In the genomic region with DNA sequence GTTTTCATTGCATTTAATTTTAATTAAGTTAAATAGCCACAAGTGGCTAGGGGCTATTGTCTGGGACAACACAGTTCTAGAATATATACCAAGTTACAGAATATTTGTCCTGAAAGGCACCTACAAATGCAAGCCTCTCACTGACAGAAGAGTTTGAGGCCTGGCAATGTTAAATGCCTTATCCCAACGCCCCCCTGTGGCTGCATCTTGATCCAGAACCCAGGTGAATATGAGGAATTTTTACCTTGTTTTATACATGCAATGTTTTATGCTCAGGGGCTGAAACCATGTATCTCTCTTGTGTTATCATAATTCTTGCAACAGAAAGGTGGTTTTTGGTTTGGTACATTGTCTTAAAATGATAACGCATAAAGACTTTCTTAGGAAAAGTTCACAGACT, we compare ENCODE assay signal across 10 cellular contexts.
DNase-seq lines count a peak whose midpoint lies in the region; ATAC-seq and TF ChIP-seq lines count a peak whose summit lies in the region.
"Had no signal": no experiment of that assay in that cellular context is flagged by ENCODE, and none has a peak within 500 bp of the region (broad histone marks: within the 10 kb centered on the region; RNA-seq: fewer than 3 reads in every experiment).

No MANE protein-coding gene starts in this region.

- H3K4me3 ChIP-seq in cardiac fibroblast (replicated peaks in 1 of 2; ENCODE audit: low read depth in 2 of 2, low read length in 2 of 2): no peak overlapping the region
- H3K4me3 ChIP-seq: mucosa of descending colon had no signal

- TF ChIP-seq EP300 in Ishikawa (IDR thresholded peaks at IDR 0.05; ENCODE audit: borderline replicate concordance): no peak

- DNase-seq in NCI-H748 (lab: John Stamatoyannopoulos, UW; ENCODE audit: unreplicated experiment) (peak; percentile 61), NCI-H748 treated with DMSO at 0.1 percent for 48 hours (lab: John Stamatoyannopoulos, UW) (no peak), cardiac fibroblast (ENCODE audit: low read depth in 2 of 2) (peak; percentile 21 to 55), pons (ENCODE audit: low spot score) (peak; percentile 54), NOMO-1 (lab: John Stamatoyannopoulos, UW; ENCODE audit: unreplicated experiment in 2 of 2) (no peak), NOMO-1 treated with DMSO at 0.1 percent for 48 hours (lab: John Stamatoyannopoulos, UW; ENCODE audit: unreplicated experiment) (no peak)
- DNase-seq: CD8-positive, alpha-beta T cell had no signal

- no peak for ATAC-seq in GM19455 (IDR thresholded peaks at IDR 0.05; ENCODE audit: unreplicated experiment)
- ATAC-seq: CD8-positive, alpha-beta T cell; mucosa of descending colon had no signal

- peak; percentile 52 for TF ChIP-seq RAD21 in Ishikawa (IDR thresholded peaks at IDR 0.05; ENCODE audit: low read depth)

- TF ChIP-seq CTCF in cardiac fibroblast (IDR thresholded peaks at IDR 0.05; ENCODE audit: low read depth, low read length): peak; percentile 64

TF ChIP-seq in Ishikawa, 13 proteins besides CTCF, POLR2A, EP300 and RAD21:
- TF ChIP-seq, protein P1, sequence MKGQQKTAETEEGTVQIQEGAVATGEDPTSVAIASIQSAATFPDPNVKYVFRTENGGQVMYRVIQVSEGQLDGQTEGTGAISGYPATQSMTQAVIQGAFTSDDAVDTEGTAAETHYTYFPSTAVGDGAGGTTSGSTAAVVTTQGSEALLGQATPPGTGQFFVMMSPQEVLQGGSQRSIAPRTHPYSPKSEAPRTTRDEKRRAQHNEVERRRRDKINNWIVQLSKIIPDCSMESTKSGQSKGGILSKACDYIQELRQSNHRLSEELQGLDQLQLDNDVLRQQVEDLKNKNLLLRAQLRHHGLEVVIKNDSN (IDR thresholded peaks at IDR 0.05): no peak
- TF ChIP-seq, protein P2, sequence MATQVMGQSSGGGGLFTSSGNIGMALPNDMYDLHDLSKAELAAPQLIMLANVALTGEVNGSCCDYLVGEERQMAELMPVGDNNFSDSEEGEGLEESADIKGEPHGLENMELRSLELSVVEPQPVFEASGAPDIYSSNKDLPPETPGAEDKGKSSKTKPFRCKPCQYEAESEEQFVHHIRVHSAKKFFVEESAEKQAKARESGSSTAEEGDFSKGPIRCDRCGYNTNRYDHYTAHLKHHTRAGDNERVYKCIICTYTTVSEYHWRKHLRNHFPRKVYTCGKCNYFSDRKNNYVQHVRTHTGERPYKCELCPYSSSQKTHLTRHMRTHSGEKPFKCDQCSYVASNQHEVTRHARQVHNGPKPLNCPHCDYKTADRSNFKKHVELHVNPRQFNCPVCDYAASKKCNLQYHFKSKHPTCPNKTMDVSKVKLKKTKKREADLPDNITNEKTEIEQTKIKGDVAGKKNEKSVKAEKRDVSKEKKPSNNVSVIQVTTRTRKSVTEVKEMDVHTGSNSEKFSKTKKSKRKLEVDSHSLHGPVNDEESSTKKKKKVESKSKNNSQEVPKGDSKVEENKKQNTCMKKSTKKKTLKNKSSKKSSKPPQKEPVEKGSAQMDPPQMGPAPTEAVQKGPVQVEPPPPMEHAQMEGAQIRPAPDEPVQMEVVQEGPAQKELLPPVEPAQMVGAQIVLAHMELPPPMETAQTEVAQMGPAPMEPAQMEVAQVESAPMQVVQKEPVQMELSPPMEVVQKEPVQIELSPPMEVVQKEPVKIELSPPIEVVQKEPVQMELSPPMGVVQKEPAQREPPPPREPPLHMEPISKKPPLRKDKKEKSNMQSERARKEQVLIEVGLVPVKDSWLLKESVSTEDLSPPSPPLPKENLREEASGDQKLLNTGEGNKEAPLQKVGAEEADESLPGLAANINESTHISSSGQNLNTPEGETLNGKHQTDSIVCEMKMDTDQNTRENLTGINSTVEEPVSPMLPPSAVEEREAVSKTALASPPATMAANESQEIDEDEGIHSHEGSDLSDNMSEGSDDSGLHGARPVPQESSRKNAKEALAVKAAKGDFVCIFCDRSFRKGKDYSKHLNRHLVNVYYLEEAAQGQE (IDR thresholded peaks at IDR 0.05; ENCODE audit: low read depth): no peak
- TF ChIP-seq, protein P3, sequence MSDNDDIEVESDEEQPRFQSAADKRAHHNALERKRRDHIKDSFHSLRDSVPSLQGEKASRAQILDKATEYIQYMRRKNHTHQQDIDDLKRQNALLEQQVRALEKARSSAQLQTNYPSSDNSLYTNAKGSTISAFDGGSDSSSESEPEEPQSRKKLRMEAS (IDR thresholded peaks at IDR 0.05): no peak
- TF ChIP-seq YY1 (IDR thresholded peaks at IDR 0.05; ENCODE audit: low read depth) (no peak), NFIC (IDR thresholded peaks at IDR 0.05) (no peak), ZBTB7A (IDR thresholded peaks at IDR 0.05; ENCODE audit: low read depth) (no peak), TAF1 (IDR thresholded peaks at IDR 0.05; ENCODE audit: low read depth) (no peak), CEBPB (IDR thresholded peaks at IDR 0.05) (no peak), TEAD4 (IDR thresholded peaks at IDR 0.05) (no peak)

Comparison
In these comparisons a context has a peak if more than half of its experiments do, and no peak if none do; other contexts are left out.
1. DNase-seq: peak in NCI-H748 (single experiment), cardiac fibroblast (2 of 2) and pons (single experiment); none in NCI-H748 treated with DMSO at 0.1 percent for 48 hours (single experiment), NOMO-1 (0 of 2) and NOMO-1 treated with DMSO at 0.1 percent for 48 hours (single experiment).